1 cellular context compared by ENCODE assay signal in the genomic region with DNA sequence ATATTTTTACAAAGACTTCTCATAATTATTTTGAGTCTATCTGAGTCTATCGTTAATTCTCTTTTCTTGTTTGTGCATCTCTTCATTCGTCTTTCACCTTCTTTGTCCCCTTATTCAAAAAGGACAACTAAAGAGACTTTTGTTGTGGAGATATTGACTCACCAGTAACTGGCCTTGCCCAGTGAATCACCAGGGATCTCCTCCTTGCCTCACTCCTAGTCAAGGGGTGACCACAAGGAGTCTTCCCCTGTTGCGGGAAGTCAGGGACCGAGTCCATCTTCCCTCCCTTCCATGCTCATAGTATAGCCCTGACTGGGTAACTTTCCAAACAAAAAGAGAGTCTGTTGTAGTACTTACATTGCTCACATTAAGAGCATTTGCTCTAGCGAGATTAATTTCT.
TF ChIP-seq lines count a peak whose summit lies in the region.

No MANE protein-coding gene starts in this region.

TF ChIP-seq in WTC11, 78 proteins besides CTCF, POLR2A, EP300 and RAD21 (continued from another document):
- TF ChIP-seq, protein P1, sequence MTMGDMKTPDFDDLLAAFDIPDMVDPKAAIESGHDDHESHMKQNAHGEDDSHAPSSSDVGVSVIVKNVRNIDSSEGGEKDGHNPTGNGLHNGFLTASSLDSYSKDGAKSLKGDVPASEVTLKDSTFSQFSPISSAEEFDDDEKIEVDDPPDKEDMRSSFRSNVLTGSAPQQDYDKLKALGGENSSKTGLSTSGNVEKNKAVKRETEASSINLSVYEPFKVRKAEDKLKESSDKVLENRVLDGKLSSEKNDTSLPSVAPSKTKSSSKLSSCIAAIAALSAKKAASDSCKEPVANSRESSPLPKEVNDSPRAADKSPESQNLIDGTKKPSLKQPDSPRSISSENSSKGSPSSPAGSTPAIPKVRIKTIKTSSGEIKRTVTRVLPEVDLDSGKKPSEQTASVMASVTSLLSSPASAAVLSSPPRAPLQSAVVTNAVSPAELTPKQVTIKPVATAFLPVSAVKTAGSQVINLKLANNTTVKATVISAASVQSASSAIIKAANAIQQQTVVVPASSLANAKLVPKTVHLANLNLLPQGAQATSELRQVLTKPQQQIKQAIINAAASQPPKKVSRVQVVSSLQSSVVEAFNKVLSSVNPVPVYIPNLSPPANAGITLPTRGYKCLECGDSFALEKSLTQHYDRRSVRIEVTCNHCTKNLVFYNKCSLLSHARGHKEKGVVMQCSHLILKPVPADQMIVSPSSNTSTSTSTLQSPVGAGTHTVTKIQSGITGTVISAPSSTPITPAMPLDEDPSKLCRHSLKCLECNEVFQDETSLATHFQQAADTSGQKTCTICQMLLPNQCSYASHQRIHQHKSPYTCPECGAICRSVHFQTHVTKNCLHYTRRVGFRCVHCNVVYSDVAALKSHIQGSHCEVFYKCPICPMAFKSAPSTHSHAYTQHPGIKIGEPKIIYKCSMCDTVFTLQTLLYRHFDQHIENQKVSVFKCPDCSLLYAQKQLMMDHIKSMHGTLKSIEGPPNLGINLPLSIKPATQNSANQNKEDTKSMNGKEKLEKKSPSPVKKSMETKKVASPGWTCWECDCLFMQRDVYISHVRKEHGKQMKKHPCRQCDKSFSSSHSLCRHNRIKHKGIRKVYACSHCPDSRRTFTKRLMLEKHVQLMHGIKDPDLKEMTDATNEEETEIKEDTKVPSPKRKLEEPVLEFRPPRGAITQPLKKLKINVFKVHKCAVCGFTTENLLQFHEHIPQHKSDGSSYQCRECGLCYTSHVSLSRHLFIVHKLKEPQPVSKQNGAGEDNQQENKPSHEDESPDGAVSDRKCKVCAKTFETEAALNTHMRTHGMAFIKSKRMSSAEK (CRISPR knock-in tag; IDR thresholded peaks at IDR 0.05; ENCODE audit: borderline replicate concordance) = no peak
- TF ChIP-seq, protein P2, sequence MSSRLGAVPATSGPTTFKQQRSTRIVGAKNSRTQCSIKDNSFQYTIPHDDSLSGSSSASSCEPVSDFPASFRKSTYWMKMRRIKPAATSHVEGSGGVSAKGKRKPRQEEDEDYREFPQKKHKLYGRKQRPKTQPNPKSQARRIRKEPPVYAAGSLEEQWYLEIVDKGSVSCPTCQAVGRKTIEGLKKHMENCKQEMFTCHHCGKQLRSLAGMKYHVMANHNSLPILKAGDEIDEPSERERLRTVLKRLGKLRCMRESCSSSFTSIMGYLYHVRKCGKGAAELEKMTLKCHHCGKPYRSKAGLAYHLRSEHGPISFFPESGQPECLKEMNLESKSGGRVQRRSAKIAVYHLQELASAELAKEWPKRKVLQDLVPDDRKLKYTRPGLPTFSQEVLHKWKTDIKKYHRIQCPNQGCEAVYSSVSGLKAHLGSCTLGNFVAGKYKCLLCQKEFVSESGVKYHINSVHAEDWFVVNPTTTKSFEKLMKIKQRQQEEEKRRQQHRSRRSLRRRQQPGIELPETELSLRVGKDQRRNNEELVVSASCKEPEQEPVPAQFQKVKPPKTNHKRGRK (CRISPR knock-in tag; IDR thresholded peaks at IDR 0.05; ENCODE audit: borderline replicate concordance) = no peak
- TF ChIP-seq, protein P3, sequence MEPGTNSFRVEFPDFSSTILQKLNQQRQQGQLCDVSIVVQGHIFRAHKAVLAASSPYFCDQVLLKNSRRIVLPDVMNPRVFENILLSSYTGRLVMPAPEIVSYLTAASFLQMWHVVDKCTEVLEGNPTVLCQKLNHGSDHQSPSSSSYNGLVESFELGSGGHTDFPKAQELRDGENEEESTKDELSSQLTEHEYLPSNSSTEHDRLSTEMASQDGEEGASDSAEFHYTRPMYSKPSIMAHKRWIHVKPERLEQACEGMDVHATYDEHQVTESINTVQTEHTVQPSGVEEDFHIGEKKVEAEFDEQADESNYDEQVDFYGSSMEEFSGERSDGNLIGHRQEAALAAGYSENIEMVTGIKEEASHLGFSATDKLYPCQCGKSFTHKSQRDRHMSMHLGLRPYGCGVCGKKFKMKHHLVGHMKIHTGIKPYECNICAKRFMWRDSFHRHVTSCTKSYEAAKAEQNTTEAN (CRISPR knock-in tag; IDR thresholded peaks at IDR 0.05) = no peak
- TF ChIP-seq OVOL2 (CRISPR knock-in tag; IDR thresholded peaks at IDR 0.05; ENCODE audit: borderline replicate concordance) = no peak
- TF ChIP-seq ZNF232 (CRISPR knock-in tag; IDR thresholded peaks at IDR 0.05) = no peak
- TF ChIP-seq, protein P4, sequence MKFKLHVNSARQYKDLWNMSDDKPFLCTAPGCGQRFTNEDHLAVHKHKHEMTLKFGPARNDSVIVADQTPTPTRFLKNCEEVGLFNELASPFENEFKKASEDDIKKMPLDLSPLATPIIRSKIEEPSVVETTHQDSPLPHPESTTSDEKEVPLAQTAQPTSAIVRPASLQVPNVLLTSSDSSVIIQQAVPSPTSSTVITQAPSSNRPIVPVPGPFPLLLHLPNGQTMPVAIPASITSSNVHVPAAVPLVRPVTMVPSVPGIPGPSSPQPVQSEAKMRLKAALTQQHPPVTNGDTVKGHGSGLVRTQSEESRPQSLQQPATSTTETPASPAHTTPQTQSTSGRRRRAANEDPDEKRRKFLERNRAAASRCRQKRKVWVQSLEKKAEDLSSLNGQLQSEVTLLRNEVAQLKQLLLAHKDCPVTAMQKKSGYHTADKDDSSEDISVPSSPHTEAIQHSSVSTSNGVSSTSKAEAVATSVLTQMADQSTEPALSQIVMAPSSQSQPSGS (CRISPR knock-in tag; IDR thresholded peaks at IDR 0.05; ENCODE audit: borderline replicate concordance, low read depth) = no peak
- TF ChIP-seq NFATC4 (CRISPR knock-in tag; IDR thresholded peaks at IDR 0.05) = no peak
